Comparison of ENCODE assay signal across 8 cellular contexts in the genomic region with DNA sequence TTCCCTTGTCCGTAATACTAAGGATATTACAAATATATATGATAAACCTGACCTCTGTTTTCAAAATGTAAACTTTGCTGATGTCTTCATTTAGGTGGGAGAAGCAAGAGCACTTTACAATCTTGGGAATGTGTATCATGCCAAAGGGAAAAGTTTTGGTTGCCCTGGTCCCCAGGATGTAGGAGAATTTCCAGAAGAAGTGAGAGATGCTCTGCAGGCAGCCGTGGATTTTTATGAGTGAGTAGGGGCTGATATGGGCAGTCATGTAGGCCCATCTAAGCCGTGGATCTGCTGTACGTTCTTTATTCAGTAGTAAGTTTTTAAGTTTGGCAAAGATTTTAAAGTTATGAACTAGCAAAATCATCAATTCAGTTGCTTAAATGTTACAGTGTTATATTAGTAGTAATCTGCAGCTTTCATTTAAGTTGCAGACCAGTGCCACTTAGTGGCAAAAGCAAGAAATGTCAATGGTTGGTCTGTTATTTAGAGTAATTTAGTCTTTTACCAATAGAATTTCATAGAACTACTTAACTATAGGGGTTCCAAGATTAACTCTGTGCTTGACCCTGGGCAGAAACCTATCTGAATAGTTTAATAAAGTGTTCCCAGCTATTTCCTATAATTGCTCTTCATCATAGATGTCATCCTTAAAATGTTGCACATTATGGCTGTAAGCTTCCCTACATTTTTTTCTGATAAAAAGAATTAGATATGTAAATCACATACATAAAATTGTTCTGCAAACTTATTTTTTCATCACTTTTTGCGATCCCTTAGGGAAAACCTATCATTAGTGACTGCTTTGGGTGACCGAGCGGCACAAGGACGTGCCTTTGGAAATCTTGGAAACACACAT. TPM values are rescaled to one million over a fixed set of nuclear protein-coding genes. Genes with fewer than 3 reads are reported as not detected.
A peak's percentile ranks its signal among the peaks of the same experiment; 100 is the strongest.
DNase-seq lines count a peak whose midpoint lies in the region; ATAC-seq and TF ChIP-seq lines count a peak whose summit lies in the region.

No MANE protein-coding gene starts in this region.

- H3K4me1 Mint-ChIP-seq in activated naive CD4-positive, alpha-beta T cell treated with anti-CD3 and anti-CD28 coated beads, Interleukin-2, amount 10 ng/mL, durations not matched to agents 7 days and 5 days = no peaks in the 10 kb centered on the region

- intact Hi-C loops in adrenal gland (cut with DNase I) (loop anchor here (5.0 kb wide), 2 partner anchors 71 to 76 kb away; no protein-coding TSS in a partner anchor), left cardiac atrium (cut with DNase I) (loop anchor here (1.0 to 5.0 kb wide), 2 partner anchors 71 to 72 kb away; no protein-coding TSS in a partner anchor)

- DNase-seq in activated naive CD4-positive, alpha-beta T cell treated with anti-CD3 and anti-CD28 coated beads, Interleukin-2, amount 10 ng/mL, durations not matched to agents 7 days and 5 days = peak; percentile 40
- no peak for DNase-seq in activated naive CD4-positive, alpha-beta T cell treated with anti-CD3 and anti-CD28 coated beads, Interleukin-2, amount 50 U/mL, for 16 hours
- DNase-seq in NCI-H460 (ENCODE audit: extremely low read depth, low read depth) = peak; percentile 51
- peak in 5 of 7 donors; percentile 27 to 49 (median 43) for DNase-seq in adrenal gland
- DNase-seq in left cardiac atrium = no peak
- DNase-seq in retinal pigment epithelial cell (ENCODE audit: low read depth) = peak; percentile 31
- no peak for DNase-seq in ureter (ENCODE audit: low spot score)

- TF ChIP-seq CTCF in adrenal gland (IDR thresholded peaks at IDR 0.05) (peak; percentile 67 to 84 (median 81)), retinal pigment epithelial cell (conservative IDR thresholded peaks at IDR 0.05; ENCODE audit: low read depth, low read length) (peak; percentile 65)

- no peaks in the 10 kb centered on the region for H3K27me3 ChIP-seq in adrenal gland

- no peaks in the 10 kb centered on the region for H3K9me3 ChIP-seq in adrenal gland (replicated peaks in 1 of 3)

- TF ChIP-seq POLR2A in adrenal gland (IDR thresholded peaks at IDR 0.05) = no peak

- no peak overlapping the region for H3K4me3 ChIP-seq in adrenal gland
- H3K4me3 ChIP-seq in retinal pigment epithelial cell (ENCODE audit: low read length) = no peak overlapping the region

- H3K9me3 Mint-ChIP-seq in activated naive CD4-positive, alpha-beta T cell treated with anti-CD3 and anti-CD28 coated beads, Interleukin-2, amount 10 ng/mL, durations not matched to agents 7 days and 5 days = no peaks in the 10 kb centered on the region

- no peak overlapping the region for H3K27ac ChIP-seq in adrenal gland

- no peaks in the 10 kb centered on the region for H3K36me3 ChIP-seq in adrenal gland (replicated peaks in 1 of 2)

- ATAC-seq in HG02938 (IDR thresholded peaks at IDR 0.05; ENCODE audit: unreplicated experiment) = peak; percentile 70
- peak; percentile 67 to 68 for ATAC-seq in left cardiac atrium

- H3K27me3 Mint-ChIP-seq in activated naive CD4-positive, alpha-beta T cell treated with anti-CD3 and anti-CD28 coated beads, Interleukin-2, amount 10 ng/mL, durations not matched to agents 7 days and 5 days = no peaks in the 10 kb centered on the region

- no peak overlapping the region for H3K4me3 Mint-ChIP-seq in activated naive CD4-positive, alpha-beta T cell treated with anti-CD3 and anti-CD28 coated beads, Interleukin-2, amount 10 ng/mL, durations not matched to agents 7 days and 5 days

- CTCF ChIA-PET in activated naive CD4-positive, alpha-beta T cell treated with anti-CD3 and anti-CD28 coated beads, Interleukin-2, amount 10 ng/mL, durations not matched to agents 7 days and 5 days (lab: Charles Lee) = interaction anchor here (0.6 to 9.2 kb wide), 8 partner anchors 8 to 191 kb away, joined by 3 to 148 read pairs (median 3); no protein-coding TSS in a partner anchor

- H3K27ac Mint-ChIP-seq in activated naive CD4-positive, alpha-beta T cell treated with anti-CD3 and anti-CD28 coated beads, Interleukin-2, amount 10 ng/mL, durations not matched to agents 7 days and 5 days = no peak overlapping the region

- H3K36me3 Mint-ChIP-seq in activated naive CD4-positive, alpha-beta T cell treated with anti-CD3 and anti-CD28 coated beads, Interleukin-2, amount 10 ng/mL, durations not matched to agents 7 days and 5 days = peaks cover 19% of the 10 kb centered on the region

- 61 to 62% (median 61%) methylated on average over 8 of the region's 8 CpGs for WGBS in adrenal gland, 4 donors

- no peaks in the 10 kb centered on the region for H3K4me1 ChIP-seq in adrenal gland (replicated peaks in 1 of 2)

RNA-seq across cellular contexts. Expression of gene GPSM2, which starts 21.3 kb away (rescaled TPM):
- 31.0 and 35.3 TPM in 2 replicates for total RNA-seq in NCI-H460 (2014; rRNA removed; shearing (Covaris generic))
- 14.6 and 27.0 TPM in 2 replicates for polyA plus RNA-seq in NCI-H460 (2014; cell fraction: nucleus; rRNA removed)
- total RNA-seq in adrenal gland (10 to 100 TPM in 3 of 8 donors, 1 to 10 TPM in 5; 1.9 to 22.9 (median 6.9) TPM), left cardiac atrium (10 to 100 TPM in 1 of 2 donors, 1 to 10 TPM in 1; 9.9 to 11.8 TPM), ureter (14.4 TPM)
- polyA plus RNA-seq in adrenal gland = 1 to 10 TPM; 1.4 to 4.3 (median 3.7) TPM

RNA-seq across cellular contexts. Expression of gene AKNAD1, which starts 41.2 kb away (rescaled TPM):
- 0.75 and 1.5 TPM in 2 replicates for total RNA-seq in NCI-H460 (2014; rRNA removed; shearing (Covaris generic))
- polyA plus RNA-seq in NCI-H460 (2014; cell fraction: nucleus; rRNA removed) = 0.06 TPM in 1 of 2 replicates, not detected in the other
- 1 to 10 TPM in 4 of 8 donors, under 1 TPM in 2, not detected in 2; 0.46 to 2.6 (median 1.3) TPM for total RNA-seq in adrenal gland
- polyA plus RNA-seq in adrenal gland = 1 to 10 TPM in 2 of 3 donors, under 1 TPM in 1; 0.35 to 8.5 (median 3.3) TPM
- total RNA-seq in left cardiac atrium = not detected
- not detected for total RNA-seq in ureter

Comparison
In these comparisons a context has a peak if more than half of its experiments do, and no peak if none do; other contexts are left out.
1. DNase-seq: peak in activated naive CD4-positive, alpha-beta T cell treated with anti-CD3 and anti-CD28 coated beads, Interleukin-2, amount 10 ng/mL, durations not matched to agents 7 days and 5 days (single experiment), NCI-H460 (single experiment), adrenal gland (5 of 7) and retinal pigment epithelial cell (single experiment); none in activated naive CD4-positive, alpha-beta T cell treated with anti-CD3 and anti-CD28 coated beads, Interleukin-2, amount 50 U/mL, for 16 hours (single experiment), left cardiac atrium (single experiment) and ureter (single experiment).